Comparison of ENCODE assay signal across 8 cellular contexts in genomic region chr5:6729400-6730310, GRCh38. TPM values are rescaled to one million over a fixed set of nuclear protein-coding genes. Genes with fewer than 3 reads are reported as not detected.
DNase-seq lines count a peak whose midpoint lies in the region; ATAC-seq and TF ChIP-seq lines count a peak whose summit lies in the region.

No MANE protein-coding gene starts in this region.

- CTCF ChIA-PET in activated naive CD4-positive, alpha-beta T cell treated with anti-CD3 and anti-CD28 coated beads for 36 hours (lab: Charles Lee), result interaction anchor here (0.6 to 1.7 kb wide), 5 partner anchors 9 to 109 kb away, joined by 3 to 6 read pairs (median 4); no protein-coding TSS in a partner anchor

- H3K9me3 Mint-ChIP-seq in activated naive CD4-positive, alpha-beta T cell treated with anti-CD3 and anti-CD28 coated beads for 36 hours, result no peaks in the 10 kb centered on the region

- H3K36me3 Mint-ChIP-seq in activated naive CD4-positive, alpha-beta T cell treated with anti-CD3 and anti-CD28 coated beads for 36 hours (ENCODE audit: low read depth), result peaks cover 9% of the 10 kb centered on the region

- H3K27ac Mint-ChIP-seq in activated naive CD4-positive, alpha-beta T cell treated with anti-CD3 and anti-CD28 coated beads for 36 hours, result peak overlapping the region; percentile 36

- no peak for TF ChIP-seq CTCF in testis (IDR thresholded peaks at IDR 0.05)

- H3K4me3 Mint-ChIP-seq in activated naive CD4-positive, alpha-beta T cell treated with anti-CD3 and anti-CD28 coated beads for 36 hours, result no peak overlapping the region

- no peak for TF ChIP-seq POLR2A in testis (IDR thresholded peaks at IDR 0.05)

- H3K36me3 ChIP-seq in skeletal muscle tissue (ENCODE audit: control insufficient read depth in 3 of 3, insufficient read depth in 3 of 3, low read length in 3 of 3), result peaks cover 3 to 5% (median 4%) of the 10 kb centered on the region in 3 donors
- no peaks in the 10 kb centered on the region for H3K36me3 ChIP-seq in testis (ENCODE audit: low read depth, missing control alignments)

- WGBS in testis, 2 donors, result 78 to 88% methylated on average over 7 to 12 of the region's 12 CpGs

- peaks cover 55 to 86% (median 62%) of the 10 kb centered on the region in 3 donors for H3K4me1 ChIP-seq in skeletal muscle tissue (ENCODE audit: control insufficient read depth in 3 of 3, insufficient read depth in 3 of 3, low read length in 3 of 3)
- peaks cover 18% of the 10 kb centered on the region for H3K4me1 ChIP-seq in testis

- H3K4me3 ChIP-seq in skeletal muscle tissue (ENCODE audit: low read length in 3 of 3) (peak overlapping the region in 1 of 3 donors; percentile 11), testis (no peak overlapping the region)

- H3K9me3 ChIP-seq in skeletal muscle tissue (ENCODE audit: control insufficient read depth in 3 of 3, low read length in 3 of 3), result no peaks in the 10 kb centered on the region
- H3K9me3 ChIP-seq in testis, result no peaks in the 10 kb centered on the region

- peaks cover 87% of the 10 kb centered on the region for H3K4me1 Mint-ChIP-seq in activated naive CD4-positive, alpha-beta T cell treated with anti-CD3 and anti-CD28 coated beads for 36 hours (ENCODE audit: low read depth)

- H3K27ac ChIP-seq in skeletal muscle tissue (ENCODE audit: low read depth, low read length) (no peak overlapping the region), testis (no peak overlapping the region)

- intact Hi-C loops in activated naive CD4-positive, alpha-beta T cell treated with anti-CD3 and anti-CD28 coated beads for 36 hours (cut with micrococcal nuclease), result loop anchor here (2.0 kb wide), 1 partner anchor 15 kb away; no protein-coding TSS in a partner anchor
- intact Hi-C loops in testis (cut with DNase I; ENCODE audit: low total_unique reads), result no loop called here

- H3K27me3 ChIP-seq in skeletal muscle tissue (ENCODE audit: control insufficient read depth in 3 of 3, insufficient read depth in 3 of 3, low read length in 3 of 3) (no peaks in the 10 kb centered on the region), testis (no peaks in the 10 kb centered on the region)

- peak; percentile 31 for ATAC-seq in GM21367 (IDR thresholded peaks at IDR 0.05; ENCODE audit: unreplicated experiment)
- ATAC-seq in HG02884 (IDR thresholded peaks at IDR 0.05; ENCODE audit: unreplicated experiment), result no peak

- no peaks in the 10 kb centered on the region for H3K27me3 Mint-ChIP-seq in activated naive CD4-positive, alpha-beta T cell treated with anti-CD3 and anti-CD28 coated beads for 36 hours (ENCODE audit: low read depth)

- peak overlapping the region in 2 of 3 donors; percentile 16 to 40 for H3K9ac ChIP-seq in skeletal muscle tissue (ENCODE audit: low read depth in 1 of 3, low read length in 3 of 3)

- DNase-seq in NCI-H524 (lab: John Stamatoyannopoulos, UW), result peak; percentile 74 to 91
- peak; percentile 71 for DNase-seq in activated naive CD4-positive, alpha-beta T cell treated with anti-CD3 and anti-CD28 coated beads for 36 hours
- no peak for DNase-seq in HK-2 (ENCODE audit: unreplicated experiment)
- no peak for DNase-seq in testis
- no peak for DNase-seq in cerebellar nuclear complex (lab: John Stamatoyannopoulos, UW)

RNA-seq across cellular contexts. Expression of gene TENT4A, which starts 16.4 kb away (rescaled TPM):
- total RNA-seq in activated naive CD4-positive, alpha-beta T cell treated with anti-CD3 and anti-CD28 coated beads for 36 hours, result 10 to 100 TPM; 30.0 to 30.2 TPM
- 15.1 TPM for total RNA-seq in skeletal muscle tissue
- 10 to 100 TPM; 46.2 to 51.3 TPM for total RNA-seq in testis
- polyA plus RNA-seq in testis (ENCODE audit: insufficient read depth, low read depth, low replicate concordance), result 23.1 TPM

Comparison
In these comparisons a context has a peak if more than half of its experiments do, and no peak if none do; other contexts are left out.
1. DNase-seq: peak in NCI-H524 (2 of 2) and activated naive CD4-positive, alpha-beta T cell treated with anti-CD3 and anti-CD28 coated beads for 36 hours (single experiment); none in HK-2 (single experiment), testis (single experiment) and cerebellar nuclear complex (0 of 2).